Comparison of ENCODE assay signal across 1 cellular context in the genomic region with DNA sequence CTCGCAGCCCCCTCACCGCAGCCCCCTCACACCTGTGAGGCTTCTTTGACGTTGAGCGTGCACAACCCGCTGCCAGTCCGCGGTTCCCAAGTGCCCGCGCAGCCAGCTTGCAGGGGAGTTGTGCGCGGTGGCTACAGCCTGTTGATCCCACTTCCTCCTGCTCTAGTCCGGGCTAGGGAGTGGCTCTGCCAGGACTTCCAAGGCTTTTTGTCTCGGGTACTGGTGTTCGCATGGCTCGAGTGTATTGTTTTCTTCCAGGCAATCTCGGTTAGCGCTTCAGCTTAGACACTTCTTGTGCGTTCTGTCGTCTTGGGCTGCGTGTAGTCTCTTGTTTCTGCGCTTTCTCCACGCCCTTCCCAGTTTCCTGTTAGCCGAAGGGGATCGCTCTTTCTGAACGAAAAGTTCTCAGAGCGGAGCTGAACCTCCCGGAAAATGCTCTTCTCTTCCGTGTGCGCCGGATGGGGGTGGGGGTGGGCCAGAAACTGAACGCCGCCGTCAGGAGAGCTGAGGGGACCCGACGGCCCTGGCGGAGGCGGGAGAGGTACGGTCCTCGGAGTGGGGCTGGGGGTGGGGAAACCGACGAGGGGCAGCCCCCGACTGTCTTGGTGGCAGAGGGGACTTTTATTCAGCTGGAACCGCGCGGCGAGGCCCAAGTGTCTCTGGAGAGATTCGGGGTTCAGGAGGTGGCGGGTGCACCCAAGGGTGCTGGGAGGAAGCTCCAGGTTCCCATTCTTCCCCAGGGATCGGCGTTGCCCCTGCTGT.
TF ChIP-seq lines count a peak whose summit lies in the region.

No MANE protein-coding gene starts in this region.

TF ChIP-seq in HEK293, 187 proteins besides CTCF, POLR2A, EP300 and RAD21 (continued from another document and continues in another):
- TF ChIP-seq, protein P1, sequence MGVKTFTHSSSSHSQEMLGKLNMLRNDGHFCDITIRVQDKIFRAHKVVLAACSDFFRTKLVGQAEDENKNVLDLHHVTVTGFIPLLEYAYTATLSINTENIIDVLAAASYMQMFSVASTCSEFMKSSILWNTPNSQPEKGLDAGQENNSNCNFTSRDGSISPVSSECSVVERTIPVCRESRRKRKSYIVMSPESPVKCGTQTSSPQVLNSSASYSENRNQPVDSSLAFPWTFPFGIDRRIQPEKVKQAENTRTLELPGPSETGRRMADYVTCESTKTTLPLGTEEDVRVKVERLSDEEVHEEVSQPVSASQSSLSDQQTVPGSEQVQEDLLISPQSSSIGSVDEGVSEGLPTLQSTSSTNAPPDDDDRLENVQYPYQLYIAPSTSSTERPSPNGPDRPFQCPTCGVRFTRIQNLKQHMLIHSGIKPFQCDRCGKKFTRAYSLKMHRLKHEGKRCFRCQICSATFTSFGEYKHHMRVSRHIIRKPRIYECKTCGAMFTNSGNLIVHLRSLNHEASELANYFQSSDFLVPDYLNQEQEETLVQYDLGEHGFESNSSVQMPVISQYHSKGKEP (tag by site-specific recombination; IDR thresholded peaks at IDR 0.05): no peak
- TF ChIP-seq ZNF138 (tag by site-specific recombination; IDR thresholded peaks at IDR 0.05; ENCODE audit: borderline replicate concordance) (no peak), KLF9 (tag by site-specific recombination; IDR thresholded peaks at IDR 0.05; ENCODE audit: low read depth) (no peak), RBAK (tag by site-specific recombination; IDR thresholded peaks at IDR 0.05) (no peak), ZNF132 (tag by site-specific recombination; IDR thresholded peaks at IDR 0.05; ENCODE audit: borderline replicate concordance) (no peak), GLI2 (tag by site-specific recombination; IDR thresholded peaks at IDR 0.05; ENCODE audit: borderline replicate concordance, low read depth) (no peak), ZNF623 (tag by site-specific recombination; IDR thresholded peaks at IDR 0.05) (no peak), REPIN1 (tag by site-specific recombination; IDR thresholded peaks at IDR 0.05; ENCODE audit: low read depth) (no peak), ZNF24 (tag by site-specific recombination; IDR thresholded peaks at IDR 0.05) (no peak), ZNF146 (tag by site-specific recombination; IDR thresholded peaks at IDR 0.05) (no peak), IKZF3 (tag by site-specific recombination; IDR thresholded peaks at IDR 0.05) (0 out of 2 replicates have a peak, but pooled peaks have one; percentile 25), ZSCAN23 (tag by site-specific recombination; IDR thresholded peaks at IDR 0.05) (no peak), ZIC2 (tag by site-specific recombination; IDR thresholded peaks at IDR 0.05) (no peak), GFI1B (tag by site-specific recombination; IDR thresholded peaks at IDR 0.05) (no peak), GLI4 (tag by site-specific recombination; IDR thresholded peaks at IDR 0.05) (0 out of 2 replicates have a peak, but pooled peaks have one; percentile 31), HOXC10 (CRISPR knock-in tag; IDR thresholded peaks at IDR 0.05) (no peak), ZNF626 (tag by site-specific recombination; IDR thresholded peaks at IDR 0.05) (no peak), KLF10 (tag by site-specific recombination; IDR thresholded peaks at IDR 0.05) (no peak), SCRT2 (tag by site-specific recombination; IDR thresholded peaks at IDR 0.05) (peak; percentile 99), ZNF768 (tag by site-specific recombination; IDR thresholded peaks at IDR 0.05) (no peak), ZNF701 (tag by site-specific recombination; IDR thresholded peaks at IDR 0.05) (no peak), ZNF510 (tag by site-specific recombination; IDR thresholded peaks at IDR 0.05; ENCODE audit: insufficient replicate concordance) (no peak), ZNF792 (tag by site-specific recombination; IDR thresholded peaks at IDR 0.05) (no peak), SP3 (tag by site-specific recombination; IDR thresholded peaks at IDR 0.05) (no peak; the same call in 1 of the 2 replicates), ZBTB21 (tag by site-specific recombination; IDR thresholded peaks at IDR 0.05) (no peak), KLF1 (tag by site-specific recombination; IDR thresholded peaks at IDR 0.05) (no peak), ZNF664 (tag by site-specific recombination; IDR thresholded peaks at IDR 0.05) (no peak), ZNF221 (tag by site-specific recombination; IDR thresholded peaks at IDR 0.05; ENCODE audit: borderline replicate concordance) (no peak), ZFP41 (tag by site-specific recombination; IDR thresholded peaks at IDR 0.05; ENCODE audit: borderline replicate concordance) (no peak), ZNF19 (tag by site-specific recombination; IDR thresholded peaks at IDR 0.05; ENCODE audit: low read depth) (no peak), ZNF529 (tag by site-specific recombination; IDR thresholded peaks at IDR 0.05; ENCODE audit: insufficient replicate concordance) (no peak), ZNF292 (tag by site-specific recombination; IDR thresholded peaks at IDR 0.05; ENCODE audit: borderline replicate concordance, low read depth) (no peak), KLF8 (tag by site-specific recombination; IDR thresholded peaks at IDR 0.05) (no peak), HOXD13 (CRISPR knock-in tag; IDR thresholded peaks at IDR 0.05; ENCODE audit: borderline replicate concordance) (no peak), ZNF670 (tag by site-specific recombination; IDR thresholded peaks at IDR 0.05; ENCODE audit: low read depth) (no peak), ZNF707 (tag by site-specific recombination; IDR thresholded peaks at IDR 0.05) (no peak), ZNF211 (tag by site-specific recombination; IDR thresholded peaks at IDR 0.05; ENCODE audit: low read depth) (no peak), ZFP3 (tag by site-specific recombination; IDR thresholded peaks at IDR 0.05; ENCODE audit: low read depth) (no peak), TCF7L2 (IDR thresholded peaks at IDR 0.05; ENCODE audit: borderline replicate concordance, low read depth, low read length) (no peak), ZNF302 (tag by site-specific recombination; IDR thresholded peaks at IDR 0.05; ENCODE audit: low read depth) (no peak), ZNF660 (tag by site-specific recombination; IDR thresholded peaks at IDR 0.05) (no peak), ZNF596 (tag by site-specific recombination; IDR thresholded peaks at IDR 0.05) (no peak), MZF1 (tag by site-specific recombination; IDR thresholded peaks at IDR 0.05; ENCODE audit: borderline replicate concordance) (peak; percentile 54; the same call in 1 of the 2 replicates)
- TF ChIP-seq, protein P2, sequence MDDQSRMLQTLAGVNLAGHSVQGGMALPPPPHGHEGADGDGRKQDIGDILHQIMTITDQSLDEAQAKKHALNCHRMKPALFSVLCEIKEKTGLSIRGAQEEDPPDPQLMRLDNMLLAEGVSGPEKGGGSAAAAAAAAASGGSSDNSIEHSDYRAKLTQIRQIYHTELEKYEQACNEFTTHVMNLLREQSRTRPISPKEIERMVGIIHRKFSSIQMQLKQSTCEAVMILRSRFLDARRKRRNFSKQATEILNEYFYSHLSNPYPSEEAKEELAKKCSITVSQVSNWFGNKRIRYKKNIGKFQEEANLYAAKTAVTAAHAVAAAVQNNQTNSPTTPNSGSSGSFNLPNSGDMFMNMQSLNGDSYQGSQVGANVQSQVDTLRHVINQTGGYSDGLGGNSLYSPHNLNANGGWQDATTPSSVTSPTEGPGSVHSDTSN (CRISPR knock-in tag; IDR thresholded peaks at IDR 0.05): no peak
- TF ChIP-seq, protein P3, sequence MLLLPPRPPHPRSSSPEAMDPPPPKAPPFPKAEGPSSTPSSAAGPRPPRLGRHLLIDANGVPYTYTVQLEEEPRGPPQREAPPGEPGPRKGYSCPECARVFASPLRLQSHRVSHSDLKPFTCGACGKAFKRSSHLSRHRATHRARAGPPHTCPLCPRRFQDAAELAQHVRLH (tag by site-specific recombination; IDR thresholded peaks at IDR 0.05): no peak
- TF ChIP-seq, protein P4, sequence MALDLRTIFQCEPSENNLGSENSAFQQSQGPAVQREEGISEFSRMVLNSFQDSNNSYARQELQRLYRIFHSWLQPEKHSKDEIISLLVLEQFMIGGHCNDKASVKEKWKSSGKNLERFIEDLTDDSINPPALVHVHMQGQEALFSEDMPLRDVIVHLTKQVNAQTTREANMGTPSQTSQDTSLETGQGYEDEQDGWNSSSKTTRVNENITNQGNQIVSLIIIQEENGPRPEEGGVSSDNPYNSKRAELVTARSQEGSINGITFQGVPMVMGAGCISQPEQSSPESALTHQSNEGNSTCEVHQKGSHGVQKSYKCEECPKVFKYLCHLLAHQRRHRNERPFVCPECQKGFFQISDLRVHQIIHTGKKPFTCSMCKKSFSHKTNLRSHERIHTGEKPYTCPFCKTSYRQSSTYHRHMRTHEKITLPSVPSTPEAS (tag by site-specific recombination; IDR thresholded peaks at IDR 0.05): no peak
- TF ChIP-seq, protein P5, sequence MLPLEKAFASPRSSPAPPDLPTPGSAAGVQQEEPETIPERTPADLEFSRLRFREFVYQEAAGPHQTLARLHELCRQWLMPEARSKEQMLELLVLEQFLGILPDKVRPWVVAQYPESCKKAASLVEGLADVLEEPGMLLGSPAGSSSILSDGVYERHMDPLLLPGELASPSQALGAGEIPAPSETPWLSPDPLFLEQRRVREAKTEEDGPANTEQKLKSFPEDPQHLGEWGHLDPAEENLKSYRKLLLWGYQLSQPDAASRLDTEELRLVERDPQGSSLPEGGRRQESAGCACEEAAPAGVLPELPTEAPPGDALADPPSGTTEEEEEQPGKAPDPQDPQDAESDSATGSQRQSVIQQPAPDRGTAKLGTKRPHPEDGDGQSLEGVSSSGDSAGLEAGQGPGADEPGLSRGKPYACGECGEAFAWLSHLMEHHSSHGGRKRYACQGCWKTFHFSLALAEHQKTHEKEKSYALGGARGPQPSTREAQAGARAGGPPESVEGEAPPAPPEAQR (tag by site-specific recombination; IDR thresholded peaks at IDR 0.05): no peak
- TF ChIP-seq, protein P6, sequence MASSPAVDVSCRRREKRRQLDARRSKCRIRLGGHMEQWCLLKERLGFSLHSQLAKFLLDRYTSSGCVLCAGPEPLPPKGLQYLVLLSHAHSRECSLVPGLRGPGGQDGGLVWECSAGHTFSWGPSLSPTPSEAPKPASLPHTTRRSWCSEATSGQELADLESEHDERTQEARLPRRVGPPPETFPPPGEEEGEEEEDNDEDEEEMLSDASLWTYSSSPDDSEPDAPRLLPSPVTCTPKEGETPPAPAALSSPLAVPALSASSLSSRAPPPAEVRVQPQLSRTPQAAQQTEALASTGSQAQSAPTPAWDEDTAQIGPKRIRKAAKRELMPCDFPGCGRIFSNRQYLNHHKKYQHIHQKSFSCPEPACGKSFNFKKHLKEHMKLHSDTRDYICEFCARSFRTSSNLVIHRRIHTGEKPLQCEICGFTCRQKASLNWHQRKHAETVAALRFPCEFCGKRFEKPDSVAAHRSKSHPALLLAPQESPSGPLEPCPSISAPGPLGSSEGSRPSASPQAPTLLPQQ (tag by site-specific recombination; IDR thresholded peaks at IDR 0.05): no peak
- TF ChIP-seq, protein P7, sequence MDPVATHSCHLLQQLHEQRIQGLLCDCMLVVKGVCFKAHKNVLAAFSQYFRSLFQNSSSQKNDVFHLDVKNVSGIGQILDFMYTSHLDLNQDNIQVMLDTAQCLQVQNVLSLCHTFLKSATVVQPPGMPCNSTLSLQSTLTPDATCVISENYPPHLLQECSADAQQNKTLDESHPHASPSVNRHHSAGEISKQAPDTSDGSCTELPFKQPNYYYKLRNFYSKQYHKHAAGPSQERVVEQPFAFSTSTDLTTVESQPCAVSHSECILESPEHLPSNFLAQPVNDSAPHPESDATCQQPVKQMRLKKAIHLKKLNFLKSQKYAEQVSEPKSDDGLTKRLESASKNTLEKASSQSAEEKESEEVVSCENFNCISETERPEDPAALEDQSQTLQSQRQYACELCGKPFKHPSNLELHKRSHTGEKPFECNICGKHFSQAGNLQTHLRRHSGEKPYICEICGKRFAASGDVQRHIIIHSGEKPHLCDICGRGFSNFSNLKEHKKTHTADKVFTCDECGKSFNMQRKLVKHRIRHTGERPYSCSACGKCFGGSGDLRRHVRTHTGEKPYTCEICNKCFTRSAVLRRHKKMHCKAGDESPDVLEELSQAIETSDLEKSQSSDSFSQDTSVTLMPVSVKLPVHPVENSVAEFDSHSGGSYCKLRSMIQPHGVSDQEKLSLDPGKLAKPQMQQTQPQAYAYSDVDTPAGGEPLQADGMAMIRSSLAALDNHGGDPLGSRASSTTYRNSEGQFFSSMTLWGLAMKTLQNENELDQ (tag by site-specific recombination; IDR thresholded peaks at IDR 0.05; ENCODE audit: low read depth): no peak
- TF ChIP-seq, protein P8, sequence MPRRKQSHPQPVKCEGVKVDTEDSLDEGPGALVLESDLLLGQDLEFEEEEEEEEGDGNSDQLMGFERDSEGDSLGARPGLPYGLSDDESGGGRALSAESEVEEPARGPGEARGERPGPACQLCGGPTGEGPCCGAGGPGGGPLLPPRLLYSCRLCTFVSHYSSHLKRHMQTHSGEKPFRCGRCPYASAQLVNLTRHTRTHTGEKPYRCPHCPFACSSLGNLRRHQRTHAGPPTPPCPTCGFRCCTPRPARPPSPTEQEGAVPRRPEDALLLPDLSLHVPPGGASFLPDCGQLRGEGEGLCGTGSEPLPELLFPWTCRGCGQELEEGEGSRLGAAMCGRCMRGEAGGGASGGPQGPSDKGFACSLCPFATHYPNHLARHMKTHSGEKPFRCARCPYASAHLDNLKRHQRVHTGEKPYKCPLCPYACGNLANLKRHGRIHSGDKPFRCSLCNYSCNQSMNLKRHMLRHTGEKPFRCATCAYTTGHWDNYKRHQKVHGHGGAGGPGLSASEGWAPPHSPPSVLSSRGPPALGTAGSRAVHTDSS (tag by site-specific recombination; IDR thresholded peaks at IDR 0.05): no peak
- TF ChIP-seq, protein P9, sequence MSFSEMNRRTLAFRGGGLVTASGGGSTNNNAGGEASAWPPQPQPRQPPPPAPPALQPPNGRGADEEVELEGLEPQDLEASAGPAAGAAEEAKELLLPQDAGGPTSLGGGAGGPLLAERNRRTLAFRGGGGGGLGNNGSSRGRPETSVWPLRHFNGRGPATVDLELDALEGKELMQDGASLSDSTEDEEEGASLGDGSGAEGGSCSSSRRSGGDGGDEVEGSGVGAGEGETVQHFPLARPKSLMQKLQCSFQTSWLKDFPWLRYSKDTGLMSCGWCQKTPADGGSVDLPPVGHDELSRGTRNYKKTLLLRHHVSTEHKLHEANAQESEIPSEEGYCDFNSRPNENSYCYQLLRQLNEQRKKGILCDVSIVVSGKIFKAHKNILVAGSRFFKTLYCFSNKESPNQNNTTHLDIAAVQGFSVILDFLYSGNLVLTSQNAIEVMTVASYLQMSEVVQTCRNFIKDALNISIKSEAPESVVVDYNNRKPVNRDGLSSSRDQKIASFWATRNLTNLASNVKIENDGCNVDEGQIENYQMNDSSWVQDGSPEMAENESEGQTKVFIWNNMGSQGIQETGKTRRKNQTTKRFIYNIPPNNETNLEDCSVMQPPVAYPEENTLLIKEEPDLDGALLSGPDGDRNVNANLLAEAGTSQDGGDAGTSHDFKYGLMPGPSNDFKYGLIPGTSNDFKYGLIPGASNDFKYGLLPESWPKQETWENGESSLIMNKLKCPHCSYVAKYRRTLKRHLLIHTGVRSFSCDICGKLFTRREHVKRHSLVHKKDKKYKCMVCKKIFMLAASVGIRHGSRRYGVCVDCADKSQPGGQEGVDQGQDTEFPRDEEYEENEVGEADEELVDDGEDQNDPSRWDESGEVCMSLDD (tag by site-specific recombination; IDR thresholded peaks at IDR 0.05): 0 out of 2 replicates have a peak, but pooled peaks have one; percentile 76
- TF ChIP-seq, protein P10, sequence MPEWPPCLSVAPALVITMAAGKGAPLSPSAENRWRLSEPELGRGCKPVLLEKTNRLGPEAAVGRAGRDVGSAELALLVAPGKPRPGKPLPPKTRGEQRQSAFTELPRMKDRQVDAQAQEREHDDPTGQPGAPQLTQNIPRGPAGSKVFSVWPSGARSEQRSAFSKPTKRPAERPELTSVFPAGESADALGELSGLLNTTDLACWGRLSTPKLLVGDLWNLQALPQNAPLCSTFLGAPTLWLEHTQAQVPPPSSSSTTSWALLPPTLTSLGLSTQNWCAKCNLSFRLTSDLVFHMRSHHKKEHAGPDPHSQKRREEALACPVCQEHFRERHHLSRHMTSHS (tag by site-specific recombination; IDR thresholded peaks at IDR 0.05): no peak
